1 cellular context compared by ENCODE assay signal in the genomic region with DNA sequence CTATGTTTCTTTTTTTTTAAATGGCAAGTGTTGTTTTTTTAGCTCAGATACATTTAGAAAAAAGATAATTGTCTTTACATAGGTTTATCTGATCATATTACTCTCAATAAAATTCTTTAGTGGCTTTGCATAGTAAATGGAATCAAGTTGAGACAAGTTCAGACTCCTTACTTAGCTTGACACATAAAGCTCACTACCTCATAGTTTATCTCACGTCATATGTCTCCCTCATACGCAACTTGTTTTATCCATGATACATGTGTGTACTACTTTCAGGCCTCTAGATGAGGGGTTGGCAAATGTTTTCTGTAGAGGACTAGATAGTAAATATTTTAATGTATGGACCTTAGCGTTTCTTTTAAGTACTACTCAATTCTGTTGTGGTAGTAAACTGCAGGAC.
TF ChIP-seq lines count a peak whose summit lies in the region.

No MANE protein-coding gene starts in this region.

TF ChIP-seq in HEK293, 187 proteins besides CTCF, POLR2A, EP300 and RAD21 (continued from another document):
- TF ChIP-seq, protein P1, sequence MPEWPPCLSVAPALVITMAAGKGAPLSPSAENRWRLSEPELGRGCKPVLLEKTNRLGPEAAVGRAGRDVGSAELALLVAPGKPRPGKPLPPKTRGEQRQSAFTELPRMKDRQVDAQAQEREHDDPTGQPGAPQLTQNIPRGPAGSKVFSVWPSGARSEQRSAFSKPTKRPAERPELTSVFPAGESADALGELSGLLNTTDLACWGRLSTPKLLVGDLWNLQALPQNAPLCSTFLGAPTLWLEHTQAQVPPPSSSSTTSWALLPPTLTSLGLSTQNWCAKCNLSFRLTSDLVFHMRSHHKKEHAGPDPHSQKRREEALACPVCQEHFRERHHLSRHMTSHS (tag by site-specific recombination; IDR thresholded peaks at IDR 0.05): no peak
- TF ChIP-seq ZNF521 (tag by site-specific recombination; IDR thresholded peaks at IDR 0.05) (no peak), ZNF132 (tag by site-specific recombination; IDR thresholded peaks at IDR 0.05; ENCODE audit: borderline replicate concordance) (no peak), ZNF664 (tag by site-specific recombination; IDR thresholded peaks at IDR 0.05) (0 out of 2 replicates have a peak, but pooled peaks have one; percentile 49), HOXD13 (CRISPR knock-in tag; IDR thresholded peaks at IDR 0.05; ENCODE audit: borderline replicate concordance) (no peak), ZNF16 (tag by site-specific recombination; IDR thresholded peaks at IDR 0.05; ENCODE audit: low read depth) (no peak), ZNF561 (tag by site-specific recombination; IDR thresholded peaks at IDR 0.05; ENCODE audit: borderline replicate concordance) (no peak), ZNF600 (tag by site-specific recombination; IDR thresholded peaks at IDR 0.05) (no peak)
